In the genomic region with DNA sequence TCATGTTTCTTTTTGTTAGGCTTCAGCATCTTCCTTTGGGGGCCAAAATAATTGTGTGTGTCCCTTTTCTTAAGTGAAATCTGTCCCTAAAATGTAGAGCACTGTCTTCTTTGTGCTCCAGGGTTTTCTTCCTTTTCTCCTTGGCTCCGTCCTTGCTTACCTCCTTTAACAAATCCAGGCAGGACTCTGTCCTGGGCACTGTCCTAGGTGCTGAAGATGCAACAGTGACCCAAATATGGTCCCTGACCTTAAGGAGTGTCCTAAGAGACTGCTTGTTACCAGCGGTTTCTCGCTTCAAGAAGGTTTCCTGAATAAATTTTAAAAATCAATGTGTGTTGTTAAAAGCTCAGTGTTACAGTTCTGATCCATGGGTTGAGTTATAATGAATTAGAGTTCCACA, we compare ENCODE assay signal across 15 cellular contexts.
DNase-seq lines count a peak whose midpoint lies in the region; ATAC-seq and TF ChIP-seq lines count a peak whose summit lies in the region.
"Had no signal": no experiment of that assay in that cellular context is flagged by ENCODE, and none has a peak within 500 bp of the region (broad histone marks: within the 10 kb centered on the region; RNA-seq: fewer than 3 reads in every experiment).

No MANE protein-coding gene starts in this region.

- intact Hi-C loops in Caco-2 (cut with micrococcal nuclease; ENCODE audit: unreplicated experiment): no loop called here

- BruUV-seq in Caco-2 (replicated peaks; lab: Mats Ljungman, UMichigan): no TSS peak

- no peaks in the 10 kb centered on the region for H3K36me3 ChIP-seq in Caco-2 (ENCODE audit: control insufficient read depth, insufficient read depth, low read length)

- CTCF ChIA-PET in Caco-2 (lab: Charles Lee) (no interaction called here), GM10248 (lab: Yijun Ruan, JAX) (interaction anchor here (0.6 kb wide), 1 partner anchor 53 kb away, joined by 3 read pairs; no protein-coding TSS in a partner anchor)

- no peak for ATAC-seq in HG03342 (IDR thresholded peaks at IDR 0.05; ENCODE audit: unreplicated experiment)
- ATAC-seq: activated CD8-positive, alpha-beta T cell treated with anti-CD3 and anti-CD28 coated beads for 36 hours; psoas muscle had no signal

- no peaks in the 10 kb centered on the region for H3K27me3 ChIP-seq in Caco-2 (replicated peaks; ENCODE audit: control insufficient read depth, insufficient read depth, low read length)

- H3K4me3 Mint-ChIP-seq in Caco-2 (ENCODE audit: unreplicated experiment) (no peak overlapping the region), type B pancreatic cell (no peak overlapping the region)
- H3K4me3 Mint-ChIP-seq: activated CD8-positive, alpha-beta T cell treated with anti-CD3 and anti-CD28 coated beads for 36 hours; IgD-negative memory B cell had no signal

- no peaks in the 10 kb centered on the region for H3K4me1 Mint-ChIP-seq in Caco-2 (ENCODE audit: low read depth, unreplicated experiment)
- no peaks in the 10 kb centered on the region for H3K4me1 Mint-ChIP-seq in type B pancreatic cell (ENCODE audit: unreplicated experiment)
- H3K4me1 Mint-ChIP-seq: IgD-negative memory B cell had no signal

- H3K9me3 ChIP-seq in Caco-2: no peaks in the 10 kb centered on the region
- H3K9me3 ChIP-seq: psoas muscle had no signal

- TF ChIP-seq RAD21 in Ishikawa (IDR thresholded peaks at IDR 0.05; ENCODE audit: low read depth): no peak

- no peaks in the 10 kb centered on the region for H3K4me1 ChIP-seq in Caco-2
- H3K4me1 ChIP-seq: psoas muscle had no signal

- in situ Hi-C loops in astrocyte of the spinal cord (cut with HindIII; ENCODE audit: low sequenced_read_pairs): no loop called here

- TF ChIP-seq CTCF in Caco-2 (IDR thresholded peaks at IDR 0.05; ENCODE audit: insufficient read depth in 1 of 2, low read depth in 1 of 2, low read length in 1 of 2, severe bottlenecking in 1 of 2, unreplicated experiment in 1 of 2): no peak
- TF ChIP-seq CTCF in astrocyte of the spinal cord (IDR thresholded peaks at IDR 0.05; ENCODE audit: low read depth, low read length): no peak
- no peak for TF ChIP-seq CTCF in type B pancreatic cell (conservative IDR thresholded peaks at IDR 0.05)
- TF ChIP-seq CTCF in GM10248 (IDR thresholded peaks at IDR 0.05; ENCODE audit: control extremely low read depth, extremely low read depth, low read depth, missing control alignments): no peak

- H3K27me3 Mint-ChIP-seq in Caco-2 (ENCODE audit: insufficient read depth, unreplicated experiment) (peaks cover 3% of the 10 kb centered on the region), type B pancreatic cell (peaks cover 39% of the 10 kb centered on the region)
- H3K27me3 Mint-ChIP-seq: activated CD8-positive, alpha-beta T cell treated with anti-CD3 and anti-CD28 coated beads for 36 hours; IgD-negative memory B cell had no signal

- no peak for TF ChIP-seq EP300 in Ishikawa (IDR thresholded peaks at IDR 0.05; ENCODE audit: borderline replicate concordance)

- H3K4me3 ChIP-seq in Caco-2 (ENCODE audit: low read depth, low read length) (no peak overlapping the region), astrocyte of the spinal cord (ENCODE audit: low read depth, low read length) (no peak overlapping the region)
- H3K4me3 ChIP-seq: psoas muscle had no signal

- no peaks in the 10 kb centered on the region for H3K9me3 Mint-ChIP-seq in Caco-2 (ENCODE audit: unreplicated experiment)
- no peaks in the 10 kb centered on the region for H3K9me3 Mint-ChIP-seq in type B pancreatic cell
- H3K9me3 Mint-ChIP-seq: IgD-negative memory B cell had no signal

- POLR2A ChIA-PET in Caco-2 (lab: Charles Lee) (no interaction called here), GM10248 (lab: Yijun Ruan, JAX) (no interaction called here)

- DNase-seq in Caco-2 (peak; percentile 41 to 49), astrocyte of the spinal cord (ENCODE audit: low read depth, low spot score) (peak; percentile 5), iPS-NIHi11 (ENCODE audit: low spot score) (peak; percentile 63), SKM-1 (lab: John Stamatoyannopoulos, UW; ENCODE audit: unreplicated experiment) (no peak), type B pancreatic cell (ENCODE audit: extremely low spot score, unreplicated experiment) (no peak), GM10248 (ENCODE audit: extremely low spot score) (no peak)
- DNase-seq: activated CD8-positive, alpha-beta T cell treated with anti-CD3 and anti-CD28 coated beads for 36 hours; aorta; kidney; NCI-H187 treated with DMSO at 0.1 percent for 48 hours; NCI-H526; psoas muscle had no signal

- H3K27ac Mint-ChIP-seq in Caco-2 (ENCODE audit: unreplicated experiment) (no peak overlapping the region), type B pancreatic cell (no peak overlapping the region)
- H3K27ac Mint-ChIP-seq: activated CD8-positive, alpha-beta T cell treated with anti-CD3 and anti-CD28 coated beads for 36 hours; IgD-negative memory B cell had no signal

- H3K36me3 Mint-ChIP-seq in Caco-2 (ENCODE audit: insufficient read depth, unreplicated experiment): no peaks in the 10 kb centered on the region
- no peaks in the 10 kb centered on the region for H3K36me3 Mint-ChIP-seq in type B pancreatic cell
- H3K36me3 Mint-ChIP-seq: IgD-negative memory B cell had no signal

TF ChIP-seq in Ishikawa, 13 proteins besides CTCF, POLR2A, EP300 and RAD21:
- no peak for TF ChIP-seq CEBPB (IDR thresholded peaks at IDR 0.05)
- TF ChIP-seq, protein P1, sequence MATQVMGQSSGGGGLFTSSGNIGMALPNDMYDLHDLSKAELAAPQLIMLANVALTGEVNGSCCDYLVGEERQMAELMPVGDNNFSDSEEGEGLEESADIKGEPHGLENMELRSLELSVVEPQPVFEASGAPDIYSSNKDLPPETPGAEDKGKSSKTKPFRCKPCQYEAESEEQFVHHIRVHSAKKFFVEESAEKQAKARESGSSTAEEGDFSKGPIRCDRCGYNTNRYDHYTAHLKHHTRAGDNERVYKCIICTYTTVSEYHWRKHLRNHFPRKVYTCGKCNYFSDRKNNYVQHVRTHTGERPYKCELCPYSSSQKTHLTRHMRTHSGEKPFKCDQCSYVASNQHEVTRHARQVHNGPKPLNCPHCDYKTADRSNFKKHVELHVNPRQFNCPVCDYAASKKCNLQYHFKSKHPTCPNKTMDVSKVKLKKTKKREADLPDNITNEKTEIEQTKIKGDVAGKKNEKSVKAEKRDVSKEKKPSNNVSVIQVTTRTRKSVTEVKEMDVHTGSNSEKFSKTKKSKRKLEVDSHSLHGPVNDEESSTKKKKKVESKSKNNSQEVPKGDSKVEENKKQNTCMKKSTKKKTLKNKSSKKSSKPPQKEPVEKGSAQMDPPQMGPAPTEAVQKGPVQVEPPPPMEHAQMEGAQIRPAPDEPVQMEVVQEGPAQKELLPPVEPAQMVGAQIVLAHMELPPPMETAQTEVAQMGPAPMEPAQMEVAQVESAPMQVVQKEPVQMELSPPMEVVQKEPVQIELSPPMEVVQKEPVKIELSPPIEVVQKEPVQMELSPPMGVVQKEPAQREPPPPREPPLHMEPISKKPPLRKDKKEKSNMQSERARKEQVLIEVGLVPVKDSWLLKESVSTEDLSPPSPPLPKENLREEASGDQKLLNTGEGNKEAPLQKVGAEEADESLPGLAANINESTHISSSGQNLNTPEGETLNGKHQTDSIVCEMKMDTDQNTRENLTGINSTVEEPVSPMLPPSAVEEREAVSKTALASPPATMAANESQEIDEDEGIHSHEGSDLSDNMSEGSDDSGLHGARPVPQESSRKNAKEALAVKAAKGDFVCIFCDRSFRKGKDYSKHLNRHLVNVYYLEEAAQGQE (IDR thresholded peaks at IDR 0.05; ENCODE audit: low read depth): peak; percentile 87

Comparison
In these comparisons a context has a peak if more than half of its experiments do, and no peak if none do; other contexts are left out.
1. DNase-seq: peak in Caco-2 (2 of 2), astrocyte of the spinal cord (single experiment) and iPS-NIHi11 (single experiment); none in SKM-1 (single experiment), type B pancreatic cell (single experiment) and GM10248 (single experiment).